In the genomic region with DNA sequence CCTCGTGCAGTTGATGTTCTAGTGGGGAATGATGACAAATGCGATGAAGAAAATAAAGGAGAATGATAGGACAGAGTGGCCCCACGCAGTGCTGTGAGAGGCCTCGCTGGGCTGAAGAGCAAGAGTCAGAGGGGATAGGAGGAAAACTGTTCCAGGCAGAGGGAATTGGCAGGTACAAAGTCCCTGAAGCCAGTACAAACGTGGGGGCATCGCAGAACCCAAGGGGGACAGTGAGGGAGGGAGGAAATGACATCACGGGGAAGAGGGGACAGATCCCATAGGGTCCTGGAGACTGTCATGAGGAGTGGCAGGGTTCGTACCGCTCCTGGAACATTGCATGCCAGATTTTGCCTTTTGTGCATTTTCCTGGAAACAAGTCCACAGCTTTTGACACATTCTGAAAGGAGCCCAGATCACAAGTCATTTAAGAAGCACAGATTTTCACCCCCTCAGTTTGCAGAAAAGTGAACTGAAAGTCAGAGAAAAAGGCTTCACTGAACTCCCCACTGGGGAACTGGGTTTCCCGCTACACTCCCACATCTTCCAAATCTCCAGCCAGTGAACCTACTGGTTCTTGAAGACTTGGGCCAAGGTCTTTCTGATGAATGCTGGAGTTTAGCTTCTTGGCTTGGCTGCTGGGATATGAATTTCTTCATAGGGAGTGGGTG, we compare ENCODE assay signal across 1 cellular context.
TF ChIP-seq lines count a peak whose summit lies in the region.

No MANE protein-coding gene starts in this region.

TF ChIP-seq in HepG2, 621 proteins besides CTCF, POLR2A, EP300 and RAD21:
- 0 out of 2 replicates have a peak, but pooled peaks have one; percentile 41 for TF ChIP-seq ZNF292 (CRISPR knock-in tag; IDR thresholded peaks at IDR 0.05; ENCODE audit: borderline replicate concordance, low read depth)
- no peak for TF ChIP-seq ZNF761 (CRISPR knock-in tag; conservative IDR thresholded peaks at IDR 0.05)
- no peak for TF ChIP-seq ZNF782 (CRISPR knock-in tag; IDR thresholded peaks at IDR 0.05; ENCODE audit: borderline replicate concordance)
- no peak for TF ChIP-seq STAT5B (CRISPR knock-in tag; IDR thresholded peaks at IDR 0.05)
- TF ChIP-seq, protein P1, sequence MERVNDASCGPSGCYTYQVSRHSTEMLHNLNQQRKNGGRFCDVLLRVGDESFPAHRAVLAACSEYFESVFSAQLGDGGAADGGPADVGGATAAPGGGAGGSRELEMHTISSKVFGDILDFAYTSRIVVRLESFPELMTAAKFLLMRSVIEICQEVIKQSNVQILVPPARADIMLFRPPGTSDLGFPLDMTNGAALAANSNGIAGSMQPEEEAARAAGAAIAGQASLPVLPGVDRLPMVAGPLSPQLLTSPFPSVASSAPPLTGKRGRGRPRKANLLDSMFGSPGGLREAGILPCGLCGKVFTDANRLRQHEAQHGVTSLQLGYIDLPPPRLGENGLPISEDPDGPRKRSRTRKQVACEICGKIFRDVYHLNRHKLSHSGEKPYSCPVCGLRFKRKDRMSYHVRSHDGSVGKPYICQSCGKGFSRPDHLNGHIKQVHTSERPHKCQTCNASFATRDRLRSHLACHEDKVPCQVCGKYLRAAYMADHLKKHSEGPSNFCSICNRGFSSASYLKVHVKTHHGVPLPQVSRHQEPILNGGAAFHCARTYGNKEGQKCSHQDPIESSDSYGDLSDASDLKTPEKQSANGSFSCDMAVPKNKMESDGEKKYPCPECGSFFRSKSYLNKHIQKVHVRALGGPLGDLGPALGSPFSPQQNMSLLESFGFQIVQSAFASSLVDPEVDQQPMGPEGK (CRISPR knock-in tag; IDR thresholded peaks at IDR 0.05): peak; percentile 39; the same call in 1 of the 2 replicates
- no peak for TF ChIP-seq ZNF337 (CRISPR knock-in tag; IDR thresholded peaks at IDR 0.05; ENCODE audit: borderline replicate concordance, low read depth)
- 0 out of 2 replicates have a peak, but pooled peaks have one; percentile 28 for TF ChIP-seq ZNF547 (CRISPR knock-in tag; IDR thresholded peaks at IDR 0.05)
- TF ChIP-seq, protein P2, sequence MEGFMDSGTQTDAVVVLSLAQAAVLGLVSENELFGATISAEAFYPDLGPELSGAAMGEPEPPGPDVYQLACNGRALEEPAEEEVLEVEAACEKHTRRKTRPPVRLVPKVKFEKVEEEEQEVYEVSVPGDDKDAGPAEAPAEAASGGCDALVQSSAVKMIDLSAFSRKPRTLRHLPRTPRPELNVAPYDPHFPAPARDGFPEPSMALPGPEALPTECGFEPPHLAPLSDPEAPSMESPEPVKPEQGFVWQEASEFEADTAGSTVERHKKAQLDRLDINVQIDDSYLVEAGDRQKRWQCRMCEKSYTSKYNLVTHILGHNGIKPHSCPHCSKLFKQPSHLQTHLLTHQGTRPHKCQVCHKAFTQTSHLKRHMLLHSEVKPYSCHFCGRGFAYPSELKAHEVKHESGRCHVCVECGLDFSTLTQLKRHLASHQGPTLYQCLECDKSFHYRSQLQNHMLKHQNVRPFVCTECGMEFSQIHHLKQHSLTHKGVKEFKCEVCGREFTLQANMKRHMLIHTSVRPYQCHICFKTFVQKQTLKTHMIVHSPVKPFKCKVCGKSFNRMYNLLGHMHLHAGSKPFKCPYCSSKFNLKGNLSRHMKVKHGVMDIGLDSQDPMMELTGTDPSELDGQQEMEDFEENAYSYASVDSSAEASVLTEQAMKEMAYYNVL (CRISPR knock-in tag; IDR thresholded peaks at IDR 0.05; ENCODE audit: borderline replicate concordance): 0 out of 2 replicates have a peak, but pooled peaks have one; percentile 23
- TF ChIP-seq USF2 (IDR thresholded peaks at IDR 0.05; ENCODE audit: low read depth, low read length): no peak
- no peak for TF ChIP-seq USF2 (CRISPR knock-in tag; IDR thresholded peaks at IDR 0.05; ENCODE audit: borderline replicate concordance)
- TF ChIP-seq HNF4A (CRISPR knock-in tag; IDR thresholded peaks at IDR 0.05): peak; percentile 54; the same call in 1 of the 2 replicates
- TF ChIP-seq NCOR1 (IDR thresholded peaks at IDR 0.05; ENCODE audit: borderline replicate concordance, low read length): no peak
- TF ChIP-seq, protein P3, sequence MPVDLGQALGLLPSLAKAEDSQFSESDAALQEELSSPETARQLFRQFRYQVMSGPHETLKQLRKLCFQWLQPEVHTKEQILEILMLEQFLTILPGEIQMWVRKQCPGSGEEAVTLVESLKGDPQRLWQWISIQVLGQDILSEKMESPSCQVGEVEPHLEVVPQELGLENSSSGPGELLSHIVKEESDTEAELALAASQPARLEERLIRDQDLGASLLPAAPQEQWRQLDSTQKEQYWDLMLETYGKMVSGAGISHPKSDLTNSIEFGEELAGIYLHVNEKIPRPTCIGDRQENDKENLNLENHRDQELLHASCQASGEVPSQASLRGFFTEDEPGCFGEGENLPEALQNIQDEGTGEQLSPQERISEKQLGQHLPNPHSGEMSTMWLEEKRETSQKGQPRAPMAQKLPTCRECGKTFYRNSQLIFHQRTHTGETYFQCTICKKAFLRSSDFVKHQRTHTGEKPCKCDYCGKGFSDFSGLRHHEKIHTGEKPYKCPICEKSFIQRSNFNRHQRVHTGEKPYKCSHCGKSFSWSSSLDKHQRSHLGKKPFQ (CRISPR knock-in tag; IDR thresholded peaks at IDR 0.05; ENCODE audit: insufficient replicate concordance): no peak
- peak; percentile 21; the same call in 1 of the 2 replicates for TF ChIP-seq HNF4G (IDR thresholded peaks at IDR 0.05; ENCODE audit: borderline replicate concordance, low read depth, low read length)
- TF ChIP-seq HNF4G (CRISPR knock-in tag; IDR thresholded peaks at IDR 0.05; ENCODE audit: borderline replicate concordance, low read depth): no peak
- no peak for TF ChIP-seq REST (IDR thresholded peaks at IDR 0.05; ENCODE audit: borderline replicate concordance in 1 of 2, low read depth in 1 of 2, low read length in 2 of 2)
- TF ChIP-seq U2AF1 (optimal IDR thresholded peaks at IDR 0.05; ENCODE audit: low read depth, low read length): peak; percentile 24
- peak; percentile 32; the same call in 1 of the 2 replicates for TF ChIP-seq GABPB1 (CRISPR knock-in tag; IDR thresholded peaks at IDR 0.05)
